8 cellular contexts compared by ENCODE assay signal in genomic region chr2:10079931-10080535, GRCh38. TPM values are rescaled to one million over a fixed set of nuclear protein-coding genes. Genes with fewer than 3 reads are reported as not detected.
A peak's percentile ranks its signal among the peaks of the same experiment; 100 is the strongest.
DNase-seq lines count a peak whose midpoint lies in the region; ATAC-seq and TF ChIP-seq lines count a peak whose summit lies in the region.

TSS of gene CYS1 (minus strand) at chr2:10080411. CDS start at chr2:10080223, 188 bp downstream.

- H3K36me3 Mint-ChIP-seq in activated CD4-positive, alpha-beta T cell treated with anti-CD3 and anti-CD28 coated beads, Interleukin-2, amount 10 ng/mL, durations not matched to agents 7 days and 5 days (ENCODE audit: low read depth) = peaks cover 1% of the 10 kb centered on the region

- H3K9me3 Mint-ChIP-seq in activated CD4-positive, alpha-beta T cell treated with anti-CD3 and anti-CD28 coated beads, Interleukin-2, amount 10 ng/mL, durations not matched to agents 7 days and 5 days = no peaks in the 10 kb centered on the region

- WGBS in ovary, 3 donors = 0 to 1% (median 1%) methylated on average over 17 to 88 of the region's 88 CpGs

- H3K27me3 ChIP-seq in WERI-Rb-1 (ENCODE audit: insufficient read depth, low read depth, severe bottlenecking) = peaks cover 3% of the 10 kb centered on the region
- peaks cover 93% of the 10 kb centered on the region for H3K27me3 ChIP-seq in foreskin keratinocyte
- H3K27me3 ChIP-seq in ovary = no peaks in the 10 kb centered on the region

- intact Hi-C loops in ovary (cut with DNase I) = no loop called here

- CTCF ChIA-PET in activated CD4-positive, alpha-beta T cell treated with anti-CD3 and anti-CD28 coated beads, Interleukin-2, amount 10 ng/mL, durations not matched to agents 7 days and 5 days (lab: Charles Lee) = interaction anchor here (1.0 to 2.0 kb wide), 5 partner anchors 12 to 44 kb away, joined by 3 to 6 read pairs (median 4); no protein-coding TSS in a partner anchor

- ATAC-seq in HG02798 (IDR thresholded peaks at IDR 0.05; ENCODE audit: poor library complexity, unreplicated experiment) (peak; percentile 49), foreskin keratinocyte (peak; percentile 8), HG03469 (IDR thresholded peaks at IDR 0.05; ENCODE audit: unreplicated experiment) (no peak)

- H3K36me3 ChIP-seq in WERI-Rb-1 = no peaks in the 10 kb centered on the region
- H3K36me3 ChIP-seq in ovary = no peaks in the 10 kb centered on the region

- peak; percentile 70 for TF ChIP-seq CTCF in WERI-Rb-1 (IDR thresholded peaks at IDR 0.05; ENCODE audit: low read depth, low read length)
- TF ChIP-seq CTCF in foreskin keratinocyte (conservative IDR thresholded peaks at IDR 0.05) = peak; percentile 7
- TF ChIP-seq CTCF in ovary (IDR thresholded peaks at IDR 0.05) = peak in 2 of 3 donors; percentile 34 to 44

- POLR2A ChIA-PET in activated CD4-positive, alpha-beta T cell treated with anti-CD3 and anti-CD28 coated beads, Interleukin-2, amount 10 ng/mL, durations not matched to agents 7 days and 5 days (lab: Charles Lee) = no interaction called here

- TF ChIP-seq EP300 in ovary (IDR thresholded peaks at IDR 0.05) = no peak

- no peak for TF ChIP-seq POLR2A in ovary (IDR thresholded peaks at IDR 0.05)

- peak within 1 kb of the TSS; percentile 14 for H3K27ac Mint-ChIP-seq in activated CD4-positive, alpha-beta T cell treated with anti-CD3 and anti-CD28 coated beads, Interleukin-2, amount 10 ng/mL, durations not matched to agents 7 days and 5 days

- no peaks in the 10 kb centered on the region for H3K9me3 ChIP-seq in WERI-Rb-1 (ENCODE audit: severe bottlenecking)
- H3K9me3 ChIP-seq in ovary = no peaks in the 10 kb centered on the region

- 0 out of 2 replicates have a peak within 1 kb of the TSS, but pooled peaks have one; percentile 3 for H3K27ac ChIP-seq in WERI-Rb-1
- no peak within 1 kb of the TSS for H3K27ac ChIP-seq in foreskin keratinocyte
- H3K27ac ChIP-seq in ovary = peak within 1 kb of the TSS; percentile 80 to 94

- H3K4me3 ChIP-seq in WERI-Rb-1 (ENCODE audit: low read depth, low read length) (peak within 1 kb of the TSS; percentile 51), ovary (peak within 1 kb of the TSS; percentile 63)

- no peak for DNase-seq in activated CD4-positive, alpha-beta T cell treated with anti-CD3 and anti-CD28 coated beads, Interleukin-2, amount 10 ng/mL, durations not matched to agents 7 days and 5 days
- DNase-seq in activated CD4-positive, alpha-beta T cell treated with anti-CD3 and anti-CD28 coated beads for 4 hours = no peak
- peak; percentile 69 for DNase-seq in WERI-Rb-1
- DNase-seq in foreskin keratinocyte = no peak
- DNase-seq in ovary = peak; percentile 53 to 72 (median 62)
- no peak for DNase-seq in hippocampal formation (lab: John Stamatoyannopoulos, UW)

- peaks cover 81% of the 10 kb centered on the region for H3K27me3 Mint-ChIP-seq in activated CD4-positive, alpha-beta T cell treated with anti-CD3 and anti-CD28 coated beads, Interleukin-2, amount 10 ng/mL, durations not matched to agents 7 days and 5 days

- H3K4me1 ChIP-seq in foreskin keratinocyte = no peaks in the 10 kb centered on the region
- peaks cover 6% of the 10 kb centered on the region for H3K4me1 ChIP-seq in ovary (ENCODE audit: insufficient read depth)

- peaks cover 16% of the 10 kb centered on the region for H3K4me1 Mint-ChIP-seq in activated CD4-positive, alpha-beta T cell treated with anti-CD3 and anti-CD28 coated beads, Interleukin-2, amount 10 ng/mL, durations not matched to agents 7 days and 5 days

- peak within 1 kb of the TSS; percentile 66 for H3K4me3 Mint-ChIP-seq in activated CD4-positive, alpha-beta T cell treated with anti-CD3 and anti-CD28 coated beads, Interleukin-2, amount 10 ng/mL, durations not matched to agents 7 days and 5 days

RNA-seq across cellular contexts. Expression of gene CYS1, which starts in this region (rescaled TPM):
- total RNA-seq in activated CD4-positive, alpha-beta T cell treated with anti-CD3 and anti-CD28 coated beads, Interleukin-2, amount 10 ng/mL, durations not matched to agents 7 days and 5 days = under 1 TPM; 0.15 to 0.17 TPM
- 0.11 and 0.20 TPM in 2 replicates for total RNA-seq in foreskin keratinocyte
- 0.14 and 0.20 TPM in 2 replicates for polyA plus RNA-seq in foreskin keratinocyte
- total RNA-seq in ovary = 10 to 100 TPM in 6 of 7 donors, 1 to 10 TPM in 1; 8.8 to 21.5 (median 13.0) TPM
- polyA plus RNA-seq in ovary = 1 to 10 TPM; 5.9 to 9.0 TPM

Comparison
In these comparisons a context has a peak if more than half of its experiments do, and no peak if none do; other contexts are left out.
1. Peak in ATAC-seq in foreskin keratinocyte; RNA of the gene not detected or under 1 TPM.
2. DNase-seq: peak in WERI-Rb-1 (single experiment) and ovary (5 of 5); none in activated CD4-positive, alpha-beta T cell treated with anti-CD3 and anti-CD28 coated beads, Interleukin-2, amount 10 ng/mL, durations not matched to agents 7 days and 5 days (single experiment), activated CD4-positive, alpha-beta T cell treated with anti-CD3 and anti-CD28 coated beads for 4 hours (0 of 2), foreskin keratinocyte (0 of 2) and hippocampal formation (0 of 2).
3. CTCF ChIP-seq: peak in every context shown above with its lines; median percentile 70 in WERI-Rb-1; 39 in ovary; 7 in foreskin keratinocyte.